In genomic region chr14:36996857-36997590, GRCh38 we compare ENCODE assay signal across 25 cellular contexts.
DNase-seq lines count a peak whose midpoint lies in the region; ATAC-seq, FAIRE-seq and TF ChIP-seq lines count a peak whose summit lies in the region.
"Had no signal": no experiment of that assay in that cellular context is flagged by ENCODE, and none has a peak within 500 bp of the region (broad histone marks: within the 10 kb centered on the region; RNA-seq: fewer than 3 reads in every experiment).

No MANE protein-coding gene starts in this region.

- CTCF ChIA-PET in PC-3 (lab: Charles Lee): no interaction called here

- TF ChIP-seq CTCF in PC-3 (conservative IDR thresholded peaks at IDR 0.05; ENCODE audit: low read depth, low read length): no peak
- no peak for TF ChIP-seq CTCF in chondrocyte (IDR thresholded peaks at IDR 0.05)
- TF ChIP-seq CTCF in keratinocyte (optimal IDR thresholded peaks at IDR 0.05 in 1 of 3, IDR thresholded peaks at IDR 0.05 in 1 of 3, conservative IDR thresholded peaks at IDR 0.05 in 1 of 3; ENCODE audit: extremely low read depth in 1 of 3, insufficient read depth in 2 of 3, low read length in 3 of 3): no peak
- no peak for TF ChIP-seq CTCF in BE2C (IDR thresholded peaks at IDR 0.05; ENCODE audit: low read depth, low read length)

- no peak overlapping the region for H2AFZ ChIP-seq in GM23248
- peak overlapping the region; percentile 31; the same call in 1 of the 2 replicates for H2AFZ ChIP-seq in PC-3 (ENCODE audit: low read length)
- H2AFZ ChIP-seq in keratinocyte (ENCODE audit: control insufficient read depth, low read length): no peak overlapping the region

- no peaks in the 10 kb centered on the region for H3K79me2 ChIP-seq in GM23248 (ENCODE audit: insufficient read depth)
- H3K79me2 ChIP-seq in PC-3 (ENCODE audit: low read length): no peaks in the 10 kb centered on the region
- no peaks in the 10 kb centered on the region for H3K79me2 ChIP-seq in keratinocyte (ENCODE audit: control insufficient read depth, insufficient read depth, low read length)

- ATAC-seq in PC-3 (peak; percentile 25), GM21423 (IDR thresholded peaks at IDR 0.05; ENCODE audit: unreplicated experiment) (no peak)
- ATAC-seq: GM12878, Right ventricle myocardium inferior had no signal

- H3K4me3 ChIP-seq in GM23248 (no peak overlapping the region), PC-3 (ENCODE audit: low read length) (no peak overlapping the region), keratinocyte (ENCODE audit: control insufficient read depth in 2 of 3, extremely low read depth in 1 of 3, insufficient read depth in 2 of 3, low read depth in 1 of 3, low read length in 3 of 3) (no peak overlapping the region), BE2C (ENCODE audit: low read depth, low read length) (no peak overlapping the region)
- H3K4me3 ChIP-seq: BLaER1, GM12878, MG63 had no signal

- no peak overlapping the region for H3K27ac ChIP-seq in GM23248
- peak overlapping the region; percentile 60 for H3K27ac ChIP-seq in PC-3 (ENCODE audit: low read length)
- H3K27ac ChIP-seq in keratinocyte (ENCODE audit: control insufficient read depth, insufficient read depth, low read length): no peak overlapping the region
- H3K27ac ChIP-seq: BLaER1 had no signal

- H3K4me1 Mint-ChIP-seq in chondrocyte (ENCODE audit: low read depth): peaks cover 20% of the 10 kb centered on the region
- H3K4me1 Mint-ChIP-seq: IgD-negative memory B cell had no signal

- POLR2A ChIA-PET in PC-3 (lab: Charles Lee; ENCODE audit: unreplicated experiment): no interaction called here

- H3K4me3 Mint-ChIP-seq in chondrocyte (ENCODE audit: unreplicated experiment): no peak overlapping the region
- H3K4me3 Mint-ChIP-seq: CD4-positive, alpha-beta T cell; IgD-negative memory B cell had no signal

- H3F3A ChIP-seq in GM23248 (ENCODE audit: insufficient read depth) (0 out of 2 replicates have a peak, but pooled peaks cover 9% of the 10 kb centered on the region), PC-3 (ENCODE audit: low read length, unreplicated experiment) (no peaks in the 10 kb centered on the region)

- H3K9me2 ChIP-seq in GM23248 (ENCODE audit: insufficient read depth) (no peaks in the 10 kb centered on the region), PC-3 (replicated peaks; ENCODE audit: low read length) (no peaks in the 10 kb centered on the region)

- H3K9ac ChIP-seq in GM23248 (no peak overlapping the region), PC-3 (ENCODE audit: low read length) (peak overlapping the region; percentile 0; the same call in 1 of the 2 replicates), keratinocyte (ENCODE audit: control insufficient read depth, extremely low read depth, insufficient read depth, low read length) (no peak overlapping the region)
- H3K9ac ChIP-seq: BLaER1 had no signal

- H3K27me3 ChIP-seq in GM23248 (replicated peaks; ENCODE audit: insufficient read depth) (no peaks in the 10 kb centered on the region), PC-3 (ENCODE audit: low read length) (no peaks in the 10 kb centered on the region), keratinocyte (ENCODE audit: control insufficient read depth, extremely low read depth, insufficient read depth, low read length) (no peaks in the 10 kb centered on the region), BE2C (no peaks in the 10 kb centered on the region)
- H3K27me3 ChIP-seq: BLaER1, MG63 had no signal

- H3K36me3 ChIP-seq in GM23248 (ENCODE audit: low read depth) (no peaks in the 10 kb centered on the region), PC-3 (ENCODE audit: low read depth, low read length) (no peaks in the 10 kb centered on the region), keratinocyte (ENCODE audit: control insufficient read depth in 2 of 2, extremely low read depth in 1 of 2, insufficient read depth in 2 of 2, low read length in 2 of 2) (no peaks in the 10 kb centered on the region), BE2C (no peaks in the 10 kb centered on the region)
- H3K36me3 ChIP-seq: BLaER1, MG63 had no signal

- WGBS in GM23248 (ENCODE audit: low coverage in 1 of 2, low lambda C conversion rate in 2 of 2, missing lambda C conversion rate in 2 of 2), 2 experiments: 26 to 32% methylated on average over 5 of the region's 5 CpGs

- no peaks in the 10 kb centered on the region for H3K36me3 Mint-ChIP-seq in chondrocyte (ENCODE audit: low read depth)
- H3K36me3 Mint-ChIP-seq: IgD-negative memory B cell had no signal

- no peaks in the 10 kb centered on the region for H4K20me1 ChIP-seq in GM23248 (ENCODE audit: insufficient read depth)
- H4K20me1 ChIP-seq in PC-3 (ENCODE audit: low read length): no peaks in the 10 kb centered on the region
- no peaks in the 10 kb centered on the region for H4K20me1 ChIP-seq in keratinocyte (ENCODE audit: control insufficient read depth, extremely low read depth, insufficient read depth, low read length)
- H4K20me1 ChIP-seq: BLaER1 had no signal

- DNase-seq in GM23248: no peak
- DNase-seq in PC-3: no peak
- no peak for DNase-seq in chondrocyte (ENCODE audit: low spot score)
- no peak for DNase-seq in keratinocyte (ENCODE audit: low read depth, low spot score)
- no peak for DNase-seq in BE2C
- no peak for DNase-seq in NCI-H82 (lab: John Stamatoyannopoulos, UW)
- DNase-seq in ureter (ENCODE audit: low spot score): no peak
- DNase-seq: CD4-positive, alpha-beta T cell; DMS 273 treated with DMSO at 0.1 percent for 48 hours; DND-41; GOT3; Kasumi-1; NCI-H1436; NCI-H187 treated with DMSO at 0.1 percent for 48 hours; NCI-H2107; NCI-H2227 treated with DMSO at 0.1 percent for 48 hours; NCI-H510A; NCI-H748 treated with DMSO at 0.1 percent for 48 hours had no signal

- dilution Hi-C loops in keratinocyte (cut with MboI; ENCODE audit: extremely low pct_ligation_motif_present, low sequenced_read_pairs): no loop called here

- no peak for FAIRE-seq in keratinocyte (lab: Jason Lieb, UNC)
- FAIRE-seq: GM12878 had no signal

- H3K4me1 ChIP-seq in GM23248 (ENCODE audit: insufficient read depth) (peaks cover 31% of the 10 kb centered on the region), PC-3 (ENCODE audit: insufficient read depth, low read length) (peaks cover 19% of the 10 kb centered on the region), keratinocyte (ENCODE audit: control insufficient read depth, extremely low read depth, insufficient read depth, low read length) (peaks cover 12% of the 10 kb centered on the region), BE2C (no peaks in the 10 kb centered on the region)

- H3K4me2 ChIP-seq in GM23248 (ENCODE audit: unreplicated experiment) (peak overlapping the region; percentile 25), PC-3 (ENCODE audit: low read length) (peak overlapping the region; percentile 35), keratinocyte (ENCODE audit: control insufficient read depth, extremely low read depth, insufficient read depth, low read depth, low read length) (peak overlapping the region; percentile 41)
- H3K4me2 ChIP-seq: BLaER1 had no signal

- peak overlapping the region; percentile 47 for H3K27ac Mint-ChIP-seq in chondrocyte (ENCODE audit: unreplicated experiment)
- H3K27ac Mint-ChIP-seq: CD4-positive, alpha-beta T cell; IgD-negative memory B cell had no signal

- H3K9me3 Mint-ChIP-seq in chondrocyte (ENCODE audit: low read depth): no peaks in the 10 kb centered on the region

- H3K9me3 ChIP-seq in GM23248 (ENCODE audit: low read depth): no peaks in the 10 kb centered on the region
- no peaks in the 10 kb centered on the region for H3K9me3 ChIP-seq in PC-3 (ENCODE audit: low read length)
- no peaks in the 10 kb centered on the region for H3K9me3 ChIP-seq in keratinocyte (ENCODE audit: control insufficient read depth, low read depth, low read length)
- H3K9me3 ChIP-seq in BE2C: no peaks in the 10 kb centered on the region
- H3K9me3 ChIP-seq: BLaER1, Caco-2, MG63 had no signal

- in situ Hi-C loops in GM23248 (cut with MboI): no loop called here

- no peaks in the 10 kb centered on the region for H3K9me1 ChIP-seq in keratinocyte (ENCODE audit: control insufficient read depth, extremely low read depth, insufficient read depth, low read length)

- no TSS peak for BruUV-seq in PC-3 (replicated peaks; lab: Mats Ljungman, UMichigan)

- peaks cover 6% of the 10 kb centered on the region for H3K27me3 Mint-ChIP-seq in chondrocyte (ENCODE audit: low read depth)
- H3K27me3 Mint-ChIP-seq: CD4-positive, alpha-beta T cell; IgD-negative memory B cell had no signal

- intact Hi-C loops in PC-3 (cut with micrococcal nuclease): no loop called here
